23 cellular contexts compared by ENCODE assay signal in the genomic region with DNA sequence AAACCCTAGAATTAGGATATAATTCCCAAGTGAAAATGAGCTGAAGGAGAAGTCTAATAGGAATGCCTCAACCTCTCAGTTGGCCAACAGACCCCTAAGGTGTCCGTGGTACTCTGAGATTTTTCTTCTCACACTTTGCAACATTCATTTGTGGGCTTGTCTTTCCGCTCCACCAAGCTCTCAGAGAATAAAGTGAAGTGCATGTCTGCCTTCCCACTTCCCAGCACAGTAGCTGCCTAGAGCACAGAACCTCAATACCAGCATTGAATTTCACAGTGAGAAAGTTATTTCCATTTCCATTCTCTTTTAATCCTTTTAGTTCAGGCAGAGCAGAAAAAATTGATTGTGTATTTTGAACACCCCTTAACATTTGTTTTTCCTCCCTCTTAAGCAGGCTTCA.
A peak's percentile ranks its signal among the peaks of the same experiment; 100 is the strongest.
DNase-seq lines count a peak whose midpoint lies in the region; ATAC-seq and TF ChIP-seq lines count a peak whose summit lies in the region.
"Had no signal": no experiment of that assay in that cellular context is flagged by ENCODE, and none has a peak within 500 bp of the region (broad histone marks: within the 10 kb centered on the region; RNA-seq: fewer than 3 reads in every experiment).

No MANE protein-coding gene starts in this region.

- CTCF ChIA-PET in WTC11 (lab: Charles Lee): interaction anchor here (1.2 to 2.5 kb wide), 3 partner anchors 32 to 131 kb away, joined by 3 to 6 read pairs (median 6); no protein-coding TSS in a partner anchor

- no peaks in the 10 kb centered on the region for H3K9me3 Mint-ChIP-seq in WTC11
- H3K9me3 Mint-ChIP-seq: GM23338, H9 had no signal

- no peak overlapping the region for H3K4me3 Mint-ChIP-seq in WTC11
- H3K4me3 Mint-ChIP-seq: GM23338, H9, IgD-negative memory B cell had no signal

- POLR2A ChIA-PET in WTC11 (lab: Charles Lee): interaction anchor here (0.6 kb wide), 1 partner anchor 498 kb away, joined by 4 read pairs; no protein-coding TSS in a partner anchor

- H3K36me3 Mint-ChIP-seq in WTC11: no peaks in the 10 kb centered on the region
- H3K36me3 Mint-ChIP-seq: IgD-negative memory B cell had no signal

- ATAC-seq in WTC11 (no peak), GM19452 (IDR thresholded peaks at IDR 0.05; ENCODE audit: unreplicated experiment) (no peak)
- ATAC-seq: GM23338, PC-3 had no signal

- DNase-seq in NCI-H2107 treated with DMSO at 0.1 percent for 48 hours (lab: John Stamatoyannopoulos, UW; ENCODE audit: unreplicated experiment): peak; percentile 37
- DNase-seq in NCI-H2107 (lab: John Stamatoyannopoulos, UW): no peak
- peak; percentile 24 for DNase-seq in NCI-H345 (lab: John Stamatoyannopoulos, UW)
- DNase-seq in iris pigment epithelial cell (ENCODE audit: low read depth): peak; percentile 3
- peak; percentile 72 for DNase-seq in renal cortical epithelial cell (ENCODE audit: low read depth)
- DNase-seq in islet precursor cell: no peak
- no peak for DNase-seq in WTC11 (ENCODE audit: low spot score)
- DNase-seq: ACHN, Calu3, DMS153, H9, MM.1S, NCI-H1694, NCI-H2029 treated with DMSO at 0.1 percent for 48 hours, NCI-H226, NCI-H524, NCI-H748 treated with DMSO at 0.1 percent for 48 hours, PC-3, SK-N-SH, SW 1271 had no signal

- H3K27ac Mint-ChIP-seq in WTC11: no peak overlapping the region; the same call in 1 of the 2 replicates
- H3K27ac Mint-ChIP-seq: GM23338, H9, IgD-negative memory B cell had no signal

- TF ChIP-seq CTCF in WTC11 (IDR thresholded peaks at IDR 0.05): no peak

- H3K4me1 Mint-ChIP-seq in WTC11: peaks cover 20% of the 10 kb centered on the region
- H3K4me1 Mint-ChIP-seq: IgD-negative memory B cell had no signal

- no peaks in the 10 kb centered on the region for H3K27me3 Mint-ChIP-seq in WTC11 (ENCODE audit: low read depth)

TF ChIP-seq in WTC11, 78 proteins besides CTCF, POLR2A, EP300 and RAD21:
- TF ChIP-seq, protein P1, sequence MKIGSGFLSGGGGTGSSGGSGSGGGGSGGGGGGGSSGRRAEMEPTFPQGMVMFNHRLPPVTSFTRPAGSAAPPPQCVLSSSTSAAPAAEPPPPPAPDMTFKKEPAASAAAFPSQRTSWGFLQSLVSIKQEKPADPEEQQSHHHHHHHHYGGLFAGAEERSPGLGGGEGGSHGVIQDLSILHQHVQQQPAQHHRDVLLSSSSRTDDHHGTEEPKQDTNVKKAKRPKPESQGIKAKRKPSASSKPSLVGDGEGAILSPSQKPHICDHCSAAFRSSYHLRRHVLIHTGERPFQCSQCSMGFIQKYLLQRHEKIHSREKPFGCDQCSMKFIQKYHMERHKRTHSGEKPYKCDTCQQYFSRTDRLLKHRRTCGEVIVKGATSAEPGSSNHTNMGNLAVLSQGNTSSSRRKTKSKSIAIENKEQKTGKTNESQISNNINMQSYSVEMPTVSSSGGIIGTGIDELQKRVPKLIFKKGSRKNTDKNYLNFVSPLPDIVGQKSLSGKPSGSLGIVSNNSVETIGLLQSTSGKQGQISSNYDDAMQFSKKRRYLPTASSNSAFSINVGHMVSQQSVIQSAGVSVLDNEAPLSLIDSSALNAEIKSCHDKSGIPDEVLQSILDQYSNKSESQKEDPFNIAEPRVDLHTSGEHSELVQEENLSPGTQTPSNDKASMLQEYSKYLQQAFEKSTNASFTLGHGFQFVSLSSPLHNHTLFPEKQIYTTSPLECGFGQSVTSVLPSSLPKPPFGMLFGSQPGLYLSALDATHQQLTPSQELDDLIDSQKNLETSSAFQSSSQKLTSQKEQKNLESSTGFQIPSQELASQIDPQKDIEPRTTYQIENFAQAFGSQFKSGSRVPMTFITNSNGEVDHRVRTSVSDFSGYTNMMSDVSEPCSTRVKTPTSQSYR (CRISPR knock-in tag; IDR thresholded peaks at IDR 0.05): no peak
- TF ChIP-seq ZNF396 (CRISPR knock-in tag; IDR thresholded peaks at IDR 0.05; ENCODE audit: borderline replicate concordance) (no peak), NFATC4 (CRISPR knock-in tag; IDR thresholded peaks at IDR 0.05) (no peak), SMAD3 (CRISPR knock-in tag; IDR thresholded peaks at IDR 0.05; ENCODE audit: borderline replicate concordance) (no peak), JUN (CRISPR knock-in tag; IDR thresholded peaks at IDR 0.05) (no peak), SMAD4 (CRISPR knock-in tag; IDR thresholded peaks at IDR 0.05) (no peak), KAT7 (CRISPR knock-in tag; IDR thresholded peaks at IDR 0.05; ENCODE audit: borderline replicate concordance) (no peak), ZNF671 (CRISPR knock-in tag; IDR thresholded peaks at IDR 0.05) (no peak), OVOL2 (CRISPR knock-in tag; IDR thresholded peaks at IDR 0.05; ENCODE audit: borderline replicate concordance) (no peak), IRF2 (CRISPR knock-in tag; IDR thresholded peaks at IDR 0.05; ENCODE audit: borderline replicate concordance, low read depth) (no peak), GTF2I (CRISPR knock-in tag; conservative IDR thresholded peaks at IDR 0.05) (no peak), TCF7 (CRISPR knock-in tag; IDR thresholded peaks at IDR 0.05; ENCODE audit: low read depth) (no peak), ZNF416 (CRISPR knock-in tag; IDR thresholded peaks at IDR 0.05) (no peak), FOXP1 (CRISPR knock-in tag; IDR thresholded peaks at IDR 0.05; ENCODE audit: borderline replicate concordance) (no peak)
- TF ChIP-seq, protein P2, sequence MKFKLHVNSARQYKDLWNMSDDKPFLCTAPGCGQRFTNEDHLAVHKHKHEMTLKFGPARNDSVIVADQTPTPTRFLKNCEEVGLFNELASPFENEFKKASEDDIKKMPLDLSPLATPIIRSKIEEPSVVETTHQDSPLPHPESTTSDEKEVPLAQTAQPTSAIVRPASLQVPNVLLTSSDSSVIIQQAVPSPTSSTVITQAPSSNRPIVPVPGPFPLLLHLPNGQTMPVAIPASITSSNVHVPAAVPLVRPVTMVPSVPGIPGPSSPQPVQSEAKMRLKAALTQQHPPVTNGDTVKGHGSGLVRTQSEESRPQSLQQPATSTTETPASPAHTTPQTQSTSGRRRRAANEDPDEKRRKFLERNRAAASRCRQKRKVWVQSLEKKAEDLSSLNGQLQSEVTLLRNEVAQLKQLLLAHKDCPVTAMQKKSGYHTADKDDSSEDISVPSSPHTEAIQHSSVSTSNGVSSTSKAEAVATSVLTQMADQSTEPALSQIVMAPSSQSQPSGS (CRISPR knock-in tag; IDR thresholded peaks at IDR 0.05; ENCODE audit: borderline replicate concordance, low read depth): no peak
- TF ChIP-seq, protein P3, sequence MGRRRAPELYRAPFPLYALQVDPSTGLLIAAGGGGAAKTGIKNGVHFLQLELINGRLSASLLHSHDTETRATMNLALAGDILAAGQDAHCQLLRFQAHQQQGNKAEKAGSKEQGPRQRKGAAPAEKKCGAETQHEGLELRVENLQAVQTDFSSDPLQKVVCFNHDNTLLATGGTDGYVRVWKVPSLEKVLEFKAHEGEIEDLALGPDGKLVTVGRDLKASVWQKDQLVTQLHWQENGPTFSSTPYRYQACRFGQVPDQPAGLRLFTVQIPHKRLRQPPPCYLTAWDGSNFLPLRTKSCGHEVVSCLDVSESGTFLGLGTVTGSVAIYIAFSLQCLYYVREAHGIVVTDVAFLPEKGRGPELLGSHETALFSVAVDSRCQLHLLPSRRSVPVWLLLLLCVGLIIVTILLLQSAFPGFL (CRISPR knock-in tag; IDR thresholded peaks at IDR 0.05; ENCODE audit: borderline replicate concordance): no peak
- TF ChIP-seq, protein P4, sequence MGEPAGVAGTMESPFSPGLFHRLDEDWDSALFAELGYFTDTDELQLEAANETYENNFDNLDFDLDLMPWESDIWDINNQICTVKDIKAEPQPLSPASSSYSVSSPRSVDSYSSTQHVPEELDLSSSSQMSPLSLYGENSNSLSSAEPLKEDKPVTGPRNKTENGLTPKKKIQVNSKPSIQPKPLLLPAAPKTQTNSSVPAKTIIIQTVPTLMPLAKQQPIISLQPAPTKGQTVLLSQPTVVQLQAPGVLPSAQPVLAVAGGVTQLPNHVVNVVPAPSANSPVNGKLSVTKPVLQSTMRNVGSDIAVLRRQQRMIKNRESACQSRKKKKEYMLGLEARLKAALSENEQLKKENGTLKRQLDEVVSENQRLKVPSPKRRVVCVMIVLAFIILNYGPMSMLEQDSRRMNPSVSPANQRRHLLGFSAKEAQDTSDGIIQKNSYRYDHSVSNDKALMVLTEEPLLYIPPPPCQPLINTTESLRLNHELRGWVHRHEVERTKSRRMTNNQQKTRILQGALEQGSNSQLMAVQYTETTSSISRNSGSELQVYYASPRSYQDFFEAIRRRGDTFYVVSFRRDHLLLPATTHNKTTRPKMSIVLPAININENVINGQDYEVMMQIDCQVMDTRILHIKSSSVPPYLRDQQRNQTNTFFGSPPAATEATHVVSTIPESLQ (CRISPR knock-in tag; IDR thresholded peaks at IDR 0.05): no peak
- TF ChIP-seq, protein P5, sequence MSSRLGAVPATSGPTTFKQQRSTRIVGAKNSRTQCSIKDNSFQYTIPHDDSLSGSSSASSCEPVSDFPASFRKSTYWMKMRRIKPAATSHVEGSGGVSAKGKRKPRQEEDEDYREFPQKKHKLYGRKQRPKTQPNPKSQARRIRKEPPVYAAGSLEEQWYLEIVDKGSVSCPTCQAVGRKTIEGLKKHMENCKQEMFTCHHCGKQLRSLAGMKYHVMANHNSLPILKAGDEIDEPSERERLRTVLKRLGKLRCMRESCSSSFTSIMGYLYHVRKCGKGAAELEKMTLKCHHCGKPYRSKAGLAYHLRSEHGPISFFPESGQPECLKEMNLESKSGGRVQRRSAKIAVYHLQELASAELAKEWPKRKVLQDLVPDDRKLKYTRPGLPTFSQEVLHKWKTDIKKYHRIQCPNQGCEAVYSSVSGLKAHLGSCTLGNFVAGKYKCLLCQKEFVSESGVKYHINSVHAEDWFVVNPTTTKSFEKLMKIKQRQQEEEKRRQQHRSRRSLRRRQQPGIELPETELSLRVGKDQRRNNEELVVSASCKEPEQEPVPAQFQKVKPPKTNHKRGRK (CRISPR knock-in tag; IDR thresholded peaks at IDR 0.05; ENCODE audit: borderline replicate concordance): no peak
- TF ChIP-seq, protein P6, sequence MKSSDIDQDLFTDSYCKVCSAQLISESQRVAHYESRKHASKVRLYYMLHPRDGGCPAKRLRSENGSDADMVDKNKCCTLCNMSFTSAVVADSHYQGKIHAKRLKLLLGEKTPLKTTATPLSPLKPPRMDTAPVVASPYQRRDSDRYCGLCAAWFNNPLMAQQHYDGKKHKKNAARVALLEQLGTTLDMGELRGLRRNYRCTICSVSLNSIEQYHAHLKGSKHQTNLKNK (CRISPR knock-in tag; IDR thresholded peaks at IDR 0.05): no peak
TF ChIP-seq in WTC11: peak in this region for 0.

Comparison
In these comparisons a context has a peak if more than half of its experiments do, and no peak if none do; other contexts are left out.
1. DNase-seq: peak in NCI-H2107 treated with DMSO at 0.1 percent for 48 hours (single experiment), NCI-H345 (single experiment), iris pigment epithelial cell (single experiment) and renal cortical epithelial cell (single experiment); none in NCI-H2107 (single experiment), islet precursor cell (single experiment) and WTC11 (single experiment).